ENCODE assay signal across 8 cellular contexts in the genomic region with DNA sequence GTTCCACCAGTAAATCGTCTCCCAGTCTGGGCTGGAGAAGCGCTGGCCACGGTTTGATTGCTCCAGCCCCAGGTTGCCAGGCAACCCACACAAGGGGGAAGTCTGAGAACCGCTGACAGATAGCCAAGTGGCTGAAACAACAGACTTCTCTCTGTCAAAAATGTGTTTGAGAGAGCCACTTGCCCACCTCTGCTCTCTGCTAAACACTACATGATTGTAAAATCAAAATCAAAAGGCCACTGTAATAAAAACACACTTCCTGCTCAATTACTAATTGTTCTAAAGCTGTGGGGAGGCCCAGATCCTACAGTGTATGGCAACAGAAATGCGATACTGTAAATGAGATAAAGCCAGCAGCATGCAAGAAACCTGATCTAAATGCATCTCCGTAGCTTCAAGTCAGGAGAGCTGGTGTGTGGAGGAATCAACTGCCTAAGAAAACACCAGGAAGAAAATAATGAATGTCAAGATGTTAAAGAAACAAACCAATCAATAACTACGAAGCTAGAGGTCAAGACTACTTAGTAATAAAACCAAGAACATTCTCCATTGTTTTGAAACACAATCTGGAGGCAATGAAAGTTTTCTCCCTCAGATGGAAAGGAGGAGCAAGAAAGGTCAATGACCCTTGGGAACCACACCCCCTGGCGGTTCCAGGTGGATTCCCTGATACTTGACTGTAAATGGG.
DNase-seq lines count a peak whose midpoint lies in the region; TF ChIP-seq lines count a peak whose summit lies in the region.

No MANE protein-coding gene starts in this region.

- in situ Hi-C loops in GM13976 (cut with MboI; ENCODE audit: low sequenced_read_pairs, unreplicated experiment): no loop called here

- no peak for TF ChIP-seq POLR2A in uterus (IDR thresholded peaks at IDR 0.05)

- no peak for TF ChIP-seq CTCF in GM13976 (IDR thresholded peaks at IDR 0.05; ENCODE audit: borderline replicate concordance, control extremely low read depth, extremely low read depth, insufficient read depth, missing control alignments)
- 0 out of 2 replicates have a peak, but pooled peaks have one; percentile 10 for TF ChIP-seq CTCF in LNCAP (IDR thresholded peaks at IDR 0.05)
- TF ChIP-seq CTCF in uterus (IDR thresholded peaks at IDR 0.05): no peak

- H3K4me1 ChIP-seq in SJCRH30 (peaks cover 24% of the 10 kb centered on the region), uterus (no peaks in the 10 kb centered on the region)

- intact Hi-C loops in uterus (cut with DNase I; ENCODE audit: low total_unique reads): no loop called here

- no peaks in the 10 kb centered on the region for H3K27me3 ChIP-seq in SJCRH30
- H3K27me3 ChIP-seq in uterus: no peaks in the 10 kb centered on the region

- H3K9me3 ChIP-seq in SJCRH30 (replicated peaks): no peaks in the 10 kb centered on the region; the same call in 1 of the 2 replicates
- no peaks in the 10 kb centered on the region for H3K9me3 ChIP-seq in uterus

- H3K4me3 ChIP-seq in SJCRH30: no peak overlapping the region
- H3K4me3 ChIP-seq in uterus: no peak overlapping the region

- peak; percentile 78 for DNase-seq in GM13976 (ENCODE audit: low spot score)
- DNase-seq in SJCRH30: peak; percentile 80 to 90
- DNase-seq in epidermal melanocyte (ENCODE audit: insufficient read length, low spot score): peak; percentile 88
- peak; percentile 80 for DNase-seq in midbrain (lab: John Stamatoyannopoulos, UW)
- peak; percentile 73 to 80 for DNase-seq in uterus
- DNase-seq in activated T-cell treated with anti-CD3 and anti-CD28 coated beads for 4 hours: no peak
- DNase-seq in activated CD8-positive, alpha-beta memory T cell treated with anti-CD3 and anti-CD28 coated beads for 24 hours: no peak

- H3K36me3 ChIP-seq in SJCRH30: no peaks in the 10 kb centered on the region
- no peaks in the 10 kb centered on the region for H3K36me3 ChIP-seq in uterus

- H3K27ac ChIP-seq in SJCRH30: no peak overlapping the region
- peak overlapping the region; percentile 14 to 55 for H3K27ac ChIP-seq in uterus

Comparison
In these comparisons a context has a peak if more than half of its experiments do, and no peak if none do; other contexts are left out.
1. DNase-seq: peak in GM13976 (single experiment), SJCRH30 (2 of 2), epidermal melanocyte (single experiment), midbrain (single experiment) and uterus (2 of 2); none in activated T-cell treated with anti-CD3 and anti-CD28 coated beads for 4 hours (single experiment) and activated CD8-positive, alpha-beta memory T cell treated with anti-CD3 and anti-CD28 coated beads for 24 hours (single experiment).